Comparison of ENCODE assay signal across 28 cellular contexts in the genomic region with DNA sequence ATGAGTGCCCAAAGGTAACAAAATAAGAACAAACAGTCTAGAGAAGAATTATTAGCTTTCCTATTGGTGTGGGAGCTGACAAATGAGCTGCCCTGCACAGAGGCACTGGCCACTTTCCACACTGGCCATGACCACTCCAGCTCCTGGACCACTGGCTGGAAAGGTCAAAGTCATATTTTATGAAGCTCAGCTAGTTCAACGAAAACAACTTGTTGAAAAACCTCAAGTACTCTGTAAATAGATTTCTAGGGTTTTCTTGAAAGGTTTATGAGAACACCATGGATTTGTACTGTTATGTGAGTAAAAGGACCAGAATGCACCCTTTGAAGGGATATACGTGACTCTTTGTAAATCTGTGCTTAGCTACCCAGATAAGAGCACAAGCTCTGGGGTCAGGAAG.
"Had no signal": no experiment of that assay in that cellular context is flagged by ENCODE, and none has a peak within 500 bp of the region (broad histone marks: within the 10 kb centered on the region; RNA-seq: fewer than 3 reads in every experiment).

No MANE protein-coding gene starts in this region.

- H3K79me2 ChIP-seq: hepatocyte had no signal

- H3K4me3 Mint-ChIP-seq: activated naive CD8-positive, alpha-beta T cell; activated T-cell treated with anti-CD3 and anti-CD28 coated beads, Interleukin-2, amount 50 U/mL, for 72 hours; memory B cell; naive thymus-derived CD8-positive, alpha-beta T cell; neural crest cell had no signal

- H3K4me1 ChIP-seq: breast epithelium had no signal

- H3K27ac ChIP-seq: adrenal gland, breast epithelium, epithelial cell of prostate, gastrocnemius medialis, hepatocyte, thyroid gland had no signal

- H3K36me3 ChIP-seq: adrenal gland, breast epithelium, gastrocnemius medialis, thyroid gland had no signal

- H3K27me3 Mint-ChIP-seq: memory B cell; naive thymus-derived CD8-positive, alpha-beta T cell had no signal

- H3K4me2 ChIP-seq: hepatocyte had no signal

- H2AFZ ChIP-seq: hepatocyte had no signal

- H3K36me3 Mint-ChIP-seq: memory B cell had no signal

- H3K4me3 ChIP-seq: adrenal gland, breast epithelium, gastrocnemius medialis, hepatocyte, thyroid gland had no signal

- H3K9me3 ChIP-seq: adrenal gland, breast epithelium, gastrocnemius medialis, thyroid gland had no signal

- H3K4me1 Mint-ChIP-seq: memory B cell; naive thymus-derived CD8-positive, alpha-beta T cell had no signal

- H3K27ac Mint-ChIP-seq: activated naive CD8-positive, alpha-beta T cell; activated T-cell treated with anti-CD3 and anti-CD28 coated beads, Interleukin-2, amount 50 U/mL, for 72 hours; memory B cell; naive thymus-derived CD8-positive, alpha-beta T cell had no signal

- H3K27me3 ChIP-seq: adrenal gland, breast epithelium, gastrocnemius medialis, hepatocyte, thyroid gland had no signal

- DNase-seq: activated CD4-positive, alpha-beta T cell treated with anti-CD3 and anti-CD28 coated beads for 4 hours; activated CD4-positive, alpha-beta T cell treated with anti-CD3 and anti-CD28 coated beads, Interleukin-2, amount 50 U/mL, for 4 hours; activated CD4-positive, CD25-positive, alpha-beta regulatory T cell; activated effector memory CD4-positive, alpha-beta T cell treated with Interleukin-2 at 50 U/mL for 16 hours; activated naive CD4-positive, alpha-beta T cell treated with Interleukin-2 at 50 U/mL for 16 hours; activated T-cell treated with anti-CD3 and anti-CD28 coated beads for 4 hours; activated T-cell treated with anti-CD3 and anti-CD28 coated beads, Interleukin-2, amount 50 U/mL, for 72 hours; adrenal gland; central memory CD4-positive, alpha-beta T cell; dermis blood vessel endothelial cell; effector CD4-positive, alpha-beta T cell; gastrocnemius medialis; glutamatergic neuron; islet precursor cell; naive thymus-derived CD8-positive, alpha-beta T cell; occipital lobe; posterior cingulate gyrus; right cardiac atrium; stimulated activated CD4-positive, alpha-beta T cell treated with anti-CD3 and anti-CD28 coated beads, Interleukin-2, amount 100 ng/mL, for 48 hours; stimulated activated naive CD4-positive, alpha-beta T cell treated with Interleukin-2 at 50 U/mL for 16 hours had no signal

- ATAC-seq: activated T-cell treated with anti-CD3 and anti-CD28 coated beads, Interleukin-2, amount 50 U/mL, for 72 hours; gastrocnemius medialis; naive thymus-derived CD8-positive, alpha-beta T cell; right cardiac atrium had no signal

- FAIRE-seq: colon had no signal
